1 cellular context compared by ENCODE assay signal in genomic region chr19:58570770-58571574, GRCh38.
TF ChIP-seq lines count a peak whose summit lies in the region.

No MANE protein-coding gene starts in this region.

TF ChIP-seq in H1, 55 proteins besides CTCF, POLR2A, EP300 and RAD21:
- TF ChIP-seq, protein P1, sequence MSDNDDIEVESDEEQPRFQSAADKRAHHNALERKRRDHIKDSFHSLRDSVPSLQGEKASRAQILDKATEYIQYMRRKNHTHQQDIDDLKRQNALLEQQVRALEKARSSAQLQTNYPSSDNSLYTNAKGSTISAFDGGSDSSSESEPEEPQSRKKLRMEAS (IDR thresholded peaks at IDR 0.05): no peak
- TF ChIP-seq JUND (IDR thresholded peaks at IDR 0.05; ENCODE audit: low read length) (no peak), NANOG (IDR thresholded peaks at IDR 0.05; ENCODE audit: insufficient read depth, low read depth, low read length, poor library complexity, severe bottlenecking) (no peak), EZH2 (IDR thresholded peaks at IDR 0.05; ENCODE audit: low read depth, low read length, severe bottlenecking) (no peak), SAP30 (IDR thresholded peaks at IDR 0.05; ENCODE audit: insufficient read depth, insufficient replicate concordance, low read length) (no peak), SIX5 (IDR thresholded peaks at IDR 0.05; ENCODE audit: low read depth, low read length) (no peak), BRCA1 (IDR thresholded peaks at IDR 0.05; ENCODE audit: low read depth, low read length) (no peak), GABPA (IDR thresholded peaks at IDR 0.05; ENCODE audit: borderline replicate concordance, insufficient read depth, low read length) (no peak), FOSL1 (IDR thresholded peaks at IDR 0.05; ENCODE audit: insufficient read depth, low read depth, low read length) (no peak), RXRA (IDR thresholded peaks at IDR 0.05; ENCODE audit: insufficient read depth, low read depth, low read length) (no peak), CHD2 (IDR thresholded peaks at IDR 0.05; ENCODE audit: low read length) (no peak), CREB1 (IDR thresholded peaks at IDR 0.05) (no peak), ZNF274 (IDR thresholded peaks at IDR 0.05; ENCODE audit: borderline replicate concordance, extremely low read depth, low read length) (no peak), SP2 (IDR thresholded peaks at IDR 0.05; ENCODE audit: low read length) (no peak), CTBP2 (IDR thresholded peaks at IDR 0.05; ENCODE audit: borderline replicate concordance, insufficient read depth, insufficient read length, low read length) (no peak), ASH2L (IDR thresholded peaks at IDR 0.05; ENCODE audit: low read length) (no peak), TBP (IDR thresholded peaks at IDR 0.05; ENCODE audit: low read depth, low read length) (no peak), TAF1 (IDR thresholded peaks at IDR 0.05; ENCODE audit: low read depth, low read length) (no peak)
- TF ChIP-seq, protein P2, sequence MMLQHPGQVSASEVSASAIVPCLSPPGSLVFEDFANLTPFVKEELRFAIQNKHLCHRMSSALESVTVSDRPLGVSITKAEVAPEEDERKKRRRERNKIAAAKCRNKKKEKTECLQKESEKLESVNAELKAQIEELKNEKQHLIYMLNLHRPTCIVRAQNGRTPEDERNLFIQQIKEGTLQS (IDR thresholded peaks at IDR 0.05; ENCODE audit: insufficient read depth, low read depth, low read length): no peak
